ENCODE assay signal across 11 cellular contexts in genomic region chrX:23332888-23333821, GRCh38.
DNase-seq lines count a peak whose midpoint lies in the region; ATAC-seq lines count a peak whose summit lies in the region.
"Had no signal": no experiment of that assay in that cellular context is flagged by ENCODE, and none has a peak within 500 bp of the region (broad histone marks: within the 10 kb centered on the region; RNA-seq: fewer than 3 reads in every experiment).

No MANE protein-coding gene starts in this region.

- ATAC-seq in HG03159 (IDR thresholded peaks at IDR 0.05; ENCODE audit: unreplicated experiment) = no peak
- ATAC-seq in GM18868 (IDR thresholded peaks at IDR 0.05; ENCODE audit: unreplicated experiment) = no peak
- ATAC-seq: activated T-helper 17 cell treated with anti-CD3 and anti-CD28 coated beads, Interleukin-2, amount 50 U/mL, for 72 hours had no signal

- H3K4me1 ChIP-seq in iPS-18a (ENCODE audit: control insufficient read depth, low read depth, low read length) = peaks cover 25% of the 10 kb centered on the region

- H3K9me3 ChIP-seq in iPS-18a (ENCODE audit: control insufficient read depth, low read depth, low read length) = no peaks in the 10 kb centered on the region

- peaks cover 76% of the 10 kb centered on the region for H3K27me3 ChIP-seq in iPS-18a (ENCODE audit: control insufficient read depth, insufficient read depth, low read length)

- peak; percentile 48 for DNase-seq in DMS53 (lab: John Stamatoyannopoulos, UW)
- DNase-seq in DMS53 treated with DMSO at 0.1 percent for 48 hours (lab: John Stamatoyannopoulos, UW; ENCODE audit: unreplicated experiment) = no peak
- peak; percentile 34 for DNase-seq in NCI-H748 treated with DMSO at 0.1 percent for 48 hours (lab: John Stamatoyannopoulos, UW)
- DNase-seq in skeletal muscle cell (ENCODE audit: low read depth) = no peak
- no peak for DNase-seq in NCI-H524 treated with DMSO at 0.1 percent for 48 hours (lab: John Stamatoyannopoulos, UW)
- DNase-seq: NCI-H1694 treated with DMSO at 0.1 percent for 48 hours, T-helper 1 cell had no signal

- H3K4me3 ChIP-seq in iPS-18a (ENCODE audit: low read length) (peak overlapping the region; percentile 65), skeletal muscle cell (ENCODE audit: low read depth, low read length) (peak overlapping the region; percentile 24)

- H3K9ac ChIP-seq in iPS-18a (ENCODE audit: low read length) = peak overlapping the region; percentile 4

- no peaks in the 10 kb centered on the region for H3K36me3 ChIP-seq in iPS-18a (ENCODE audit: control insufficient read depth, low read depth, low read length)

- H3K27ac ChIP-seq in iPS-18a (ENCODE audit: low read length) = no peak overlapping the region

Comparison
In these comparisons a context has a peak if more than half of its experiments do, and no peak if none do; other contexts are left out.
1. DNase-seq: peak in DMS53 (single experiment) and NCI-H748 treated with DMSO at 0.1 percent for 48 hours (single experiment); none in DMS53 treated with DMSO at 0.1 percent for 48 hours (single experiment), skeletal muscle cell (single experiment) and NCI-H524 treated with DMSO at 0.1 percent for 48 hours (single experiment).